ENCODE assay signal across 11 cellular contexts in the genomic region with DNA sequence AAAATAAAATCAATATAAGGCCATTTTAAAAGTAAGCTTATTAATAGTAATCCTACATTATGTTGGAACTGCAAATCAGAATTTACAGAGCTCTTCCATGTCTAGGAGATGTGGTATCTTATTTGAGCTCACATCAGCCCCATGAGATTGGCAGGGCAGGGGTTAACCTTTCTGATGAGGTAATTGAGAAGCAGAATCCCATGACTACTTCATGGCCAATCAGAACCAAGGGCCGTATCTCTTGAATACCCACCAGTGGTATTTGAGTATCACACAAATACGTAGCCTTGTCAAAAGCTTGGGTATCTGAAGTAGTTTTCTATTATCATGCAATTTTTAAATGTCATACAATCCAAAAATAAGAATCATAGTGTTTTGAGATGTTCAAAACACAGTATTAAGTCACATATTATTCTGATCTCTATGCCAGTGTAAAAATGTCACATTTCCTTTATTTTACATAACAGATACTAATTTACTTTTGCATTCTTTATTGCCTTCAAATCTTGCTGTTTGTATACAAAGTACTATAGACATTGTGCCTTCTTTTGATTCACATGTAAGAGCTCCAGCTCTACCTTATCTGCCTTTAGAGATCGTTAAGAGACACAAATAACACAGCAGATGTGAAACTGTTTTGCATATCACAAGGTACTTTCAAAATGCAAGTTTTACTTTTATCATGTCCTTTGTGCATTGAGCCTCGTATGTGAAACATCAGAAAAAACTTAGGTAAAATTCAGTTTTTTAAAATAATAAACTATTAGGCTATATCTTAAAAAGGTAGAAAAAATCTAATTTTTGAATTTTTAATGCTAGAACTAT.
DNase-seq lines count a peak whose midpoint lies in the region; ATAC-seq lines count a peak whose summit lies in the region.
"Had no signal": no experiment of that assay in that cellular context is flagged by ENCODE, and none has a peak within 500 bp of the region (broad histone marks: within the 10 kb centered on the region; RNA-seq: fewer than 3 reads in every experiment).

No MANE protein-coding gene starts in this region.

- ATAC-seq in GM18870 (IDR thresholded peaks at IDR 0.05; ENCODE audit: unreplicated experiment) (peak; percentile 87), GM21737 (IDR thresholded peaks at IDR 0.05; ENCODE audit: unreplicated experiment) (peak; percentile 77), HG03354 (IDR thresholded peaks at IDR 0.05; ENCODE audit: poor library complexity, severe bottlenecking, unreplicated experiment) (peak; percentile 84)
- ATAC-seq: activated CD4-positive, alpha-beta T cell treated with anti-CD3 and anti-CD28 coated beads for 36 hours; natural killer cell had no signal

- DNase-seq in iris pigment epithelial cell (ENCODE audit: low read depth), result peak; percentile 17
- DNase-seq in globus pallidus (ENCODE audit: low spot score), result no peak
- no peak for DNase-seq in OCI-M2 (lab: John Stamatoyannopoulos, UW; ENCODE audit: unreplicated experiment)
- DNase-seq in NOMO-1 (lab: John Stamatoyannopoulos, UW; ENCODE audit: unreplicated experiment in 2 of 2), result no peak
- no peak for DNase-seq in stimulated activated CD4-positive, alpha-beta T cell treated with anti-CD3 and anti-CD28 coated beads, Interleukin-2, amount 100 ng/mL, for 48 hours
- DNase-seq: activated CD4-positive, alpha-beta T cell treated with anti-CD3 and anti-CD28 coated beads for 36 hours; effector memory CD4-positive, alpha-beta T cell; natural killer cell had no signal
